In the genomic region with DNA sequence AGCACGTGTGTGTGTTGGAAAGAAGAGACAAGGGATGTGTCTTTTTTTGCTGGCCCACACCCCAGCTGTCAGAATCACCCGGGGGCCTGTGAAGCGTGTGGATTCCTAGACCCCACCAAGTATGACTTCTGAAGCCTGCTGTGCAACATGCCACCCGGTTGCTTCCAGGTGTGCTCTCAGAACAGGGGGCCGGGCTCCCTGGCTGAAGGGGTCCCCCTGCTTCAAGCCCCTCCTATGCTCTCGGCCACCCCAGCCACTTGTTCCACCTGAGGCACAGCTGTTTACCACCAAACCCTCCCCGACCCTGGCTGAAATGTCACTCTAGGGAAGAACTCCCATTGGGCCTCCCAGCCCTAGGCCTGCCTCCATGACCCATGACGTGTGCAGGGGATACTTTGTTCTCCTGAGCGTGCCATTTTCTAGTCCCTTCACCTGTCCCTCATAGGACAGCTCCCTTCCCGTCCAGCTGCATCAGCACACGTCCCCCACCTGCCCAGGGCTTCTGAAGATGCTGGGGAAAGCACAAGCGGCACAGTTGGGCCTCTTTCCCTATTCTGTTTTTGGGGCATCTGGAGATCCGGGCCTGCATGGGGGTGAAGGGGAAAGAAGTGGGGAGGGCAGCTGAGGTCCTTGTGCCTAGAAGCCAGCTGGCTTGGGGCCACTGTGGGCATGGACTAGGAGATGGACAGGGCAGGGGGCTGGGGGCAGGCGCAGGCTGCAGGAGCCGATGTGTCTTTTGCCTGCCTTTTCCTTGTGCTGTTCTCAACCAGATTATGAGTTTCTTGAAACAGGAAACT, we compare ENCODE assay signal across 17 cellular contexts. TPM values are rescaled to one million over a fixed set of nuclear protein-coding genes. Genes with fewer than 3 reads are reported as not detected.
"Had no signal": no experiment of that assay in that cellular context is flagged by ENCODE, and none has a peak within 500 bp of the region (broad histone marks: within the 10 kb centered on the region; RNA-seq: fewer than 3 reads in every experiment).

No MANE protein-coding gene starts in this region.

- H3K4me1 ChIP-seq: foreskin keratinocyte, lower lobe of right lung, tibial artery, uterus had no signal

- H3K27me3 Mint-ChIP-seq: activated naive CD4-positive, alpha-beta T cell treated with anti-CD3 and anti-CD28 coated beads, Interleukin-2, amount 50 U/mL, for 24 hours; natural killer cell treated with Interleukin-12 subunit alpha and Interleukin-12 subunit beta and Interleukin-15 and Interleukin-18, amount 100 ng/mL, for 72 hours had no signal

- H3K9me3 ChIP-seq: lower lobe of right lung, tibial artery, uterus had no signal

- H3K4me3 Mint-ChIP-seq: activated naive CD4-positive, alpha-beta T cell treated with anti-CD3 and anti-CD28 coated beads, Interleukin-2, amount 50 U/mL, for 24 hours; activated T-cell treated with anti-CD3 and anti-CD28 coated beads, Interleukin-2, amount 50 U/mL, for 4 hours; mesothelial cell of epicardium; natural killer cell treated with Interleukin-12 subunit alpha and Interleukin-12 subunit beta and Interleukin-15 and Interleukin-18, amount 100 ng/mL, for 72 hours had no signal

- H3K27ac Mint-ChIP-seq: activated naive CD4-positive, alpha-beta T cell treated with anti-CD3 and anti-CD28 coated beads, Interleukin-2, amount 50 U/mL, for 24 hours; mesothelial cell of epicardium had no signal

- H3K4me1 Mint-ChIP-seq: activated naive CD4-positive, alpha-beta T cell treated with anti-CD3 and anti-CD28 coated beads, Interleukin-2, amount 50 U/mL, for 24 hours; mesothelial cell of epicardium had no signal

- H3K27ac ChIP-seq: epithelial cell of prostate, foreskin keratinocyte, lower lobe of right lung, tibial artery, uterus, VCaP had no signal

- DNase-seq: activated CD4-positive, alpha-beta T cell treated with anti-CD3 and anti-CD28 coated beads, Interleukin-2, amount 50 U/mL, for 1 hour; activated T-cell treated with anti-CD3 and anti-CD28 coated beads, Interleukin-2, amount 50 U/mL, for 4 hours; foreskin keratinocyte; hippocampal formation; lower lobe of right lung; stimulated activated naive CD4-positive, alpha-beta T cell; substantia nigra; SW 1271; T-helper 2 cell; tibial artery; uterus had no signal

- H3K36me3 ChIP-seq: lower lobe of right lung, uterus had no signal

- H3K27me3 ChIP-seq: foreskin keratinocyte, tibial artery, uterus had no signal

- H3K4me3 ChIP-seq: lower lobe of right lung, tibial artery, uterus had no signal

- H3K9me3 Mint-ChIP-seq: activated naive CD4-positive, alpha-beta T cell treated with anti-CD3 and anti-CD28 coated beads, Interleukin-2, amount 50 U/mL, for 24 hours; activated T-cell treated with anti-CD3 and anti-CD28 coated beads, Interleukin-2, amount 50 U/mL, for 4 hours; mesothelial cell of epicardium; natural killer cell treated with Interleukin-12 subunit alpha and Interleukin-12 subunit beta and Interleukin-15 and Interleukin-18, amount 100 ng/mL, for 72 hours had no signal

- ATAC-seq: activated T-cell treated with anti-CD3 and anti-CD28 coated beads, Interleukin-2, amount 50 U/mL, for 4 hours; foreskin keratinocyte; lower lobe of right lung; natural killer cell treated with Interleukin-12 subunit alpha and Interleukin-12 subunit beta and Interleukin-15 and Interleukin-18, amount 100 ng/mL, for 72 hours had no signal

RNA-seq across cellular contexts. Expression of gene CRHR2, which starts 33.3 kb away (rescaled TPM):
- total RNA-seq: activated T-cell treated with anti-CD3 and anti-CD28 coated beads, Interleukin-2, amount 50 U/mL, for 4 hours; dermis microvascular lymphatic vessel endothelial cell; foreskin keratinocyte; lower lobe of right lung; mesothelial cell of epicardium; natural killer cell treated with Interleukin-12 subunit alpha and Interleukin-12 subunit beta and Interleukin-15 and Interleukin-18, amount 100 ng/mL, for 72 hours had no signal
